ENCODE assay signal across 17 cellular contexts in the genomic region with DNA sequence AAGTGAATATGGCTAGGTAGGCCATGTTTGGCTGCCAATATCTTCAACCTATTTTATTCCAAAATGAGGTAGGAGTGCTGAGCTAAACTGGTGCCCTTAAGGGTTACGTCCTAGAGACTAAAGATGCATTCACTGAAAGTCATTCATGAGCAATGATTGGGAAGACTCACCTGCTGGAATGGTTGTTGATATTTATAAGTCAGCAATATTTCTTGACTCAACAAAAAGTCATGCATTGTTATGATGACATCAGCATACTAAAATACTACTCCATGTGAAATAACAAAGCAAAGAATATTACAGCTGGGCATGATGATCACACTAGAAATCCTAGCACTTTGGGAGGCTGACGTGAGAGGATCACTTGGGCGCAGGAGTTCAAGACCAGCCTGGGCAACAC. TPM values are rescaled to one million over a fixed set of nuclear protein-coding genes. Genes with fewer than 3 reads are reported as not detected.
A peak's percentile ranks its signal among the peaks of the same experiment; 100 is the strongest.
DNase-seq lines count a peak whose midpoint lies in the region; ATAC-seq, FAIRE-seq and TF ChIP-seq lines count a peak whose summit lies in the region.
"Had no signal": no experiment of that assay in that cellular context is flagged by ENCODE, and none has a peak within 500 bp of the region (broad histone marks: within the 10 kb centered on the region; RNA-seq: fewer than 3 reads in every experiment).

No MANE protein-coding gene starts in this region.

- TF ChIP-seq CTCF in K562 (IDR thresholded peaks at IDR 0.05 in 2 of 3, conservative IDR thresholded peaks at IDR 0.05 in 1 of 3; ENCODE audit: insufficient read depth in 2 of 3, low read depth in 1 of 3, low read length in 3 of 3) (no peak), esophagus muscularis mucosa (IDR thresholded peaks at IDR 0.05) (no peak)

- no peak overlapping the region for H3K27ac Mint-ChIP-seq in stimulated activated effector memory CD8-positive, alpha-beta T cell treated with anti-CD3 and anti-CD28 coated beads, Interleukin-12 subunit alpha, Interleukin-12 subunit beta, amount 100 ng/mL, for 72 hours

- no peaks in the 10 kb centered on the region for H3K9me1 ChIP-seq in K562 (ENCODE audit: control insufficient read depth, insufficient read depth, low read length)

- 88% methylated on average over 3 of the region's 3 CpGs for WGBS in K562 (ENCODE audit: insufficient coverage, low coverage, missing lambda C conversion rate)
- 94% methylated on average over 3 of the region's 3 CpGs for WGBS in esophagus muscularis mucosa

- H3K4me2 ChIP-seq in K562 (ENCODE audit: insufficient read depth, low read length), result no peak overlapping the region
- H3K4me2 ChIP-seq: SK-N-SH had no signal

- H3K36me3 Mint-ChIP-seq in stimulated activated effector memory CD8-positive, alpha-beta T cell treated with anti-CD3 and anti-CD28 coated beads, Interleukin-12 subunit alpha, Interleukin-12 subunit beta, amount 100 ng/mL, for 72 hours, result no peaks in the 10 kb centered on the region
- H3K36me3 Mint-ChIP-seq: CD4-positive, CD25-positive, alpha-beta regulatory T cell had no signal

- TF ChIP-seq EP300 in K562 (IDR thresholded peaks at IDR 0.05; ENCODE audit: low read length) (no peak), esophagus muscularis mucosa (IDR thresholded peaks at IDR 0.05) (no peak)

- no peak for TF ChIP-seq RAD21 in K562 (CRISPR knock-in tag; conservative IDR thresholded peaks at IDR 0.05 in 1 of 2, IDR thresholded peaks at IDR 0.05 in 1 of 2)

- H3K4me3 ChIP-seq in K562 (no peak overlapping the region), esophagus muscularis mucosa (no peak overlapping the region)
- H3K4me3 ChIP-seq: Peyer's patch had no signal

- peak; percentile 65 for DNase-seq in ELR (ENCODE audit: low read depth)
- peak; percentile 17 for DNase-seq in HPDE6-E6E7 (ENCODE audit: extremely low spot score)
- DNase-seq in K562 (ENCODE audit: extremely low read depth in 1 of 4, low spot score in 3 of 4), result no peak
- peak; percentile 42 for DNase-seq in myocyte (ENCODE audit: low read depth)
- no peak for DNase-seq in stimulated activated effector memory CD8-positive, alpha-beta T cell treated with anti-CD3 and anti-CD28 coated beads, Interleukin-12 subunit alpha, Interleukin-12 subunit beta, amount 100 ng/mL, for 72 hours (ENCODE audit: low spot score in 2 of 2)
- no peak for DNase-seq in mesenteric fat pad (ENCODE audit: low spot score)
- no peak for DNase-seq in esophagus muscularis mucosa (ENCODE audit: extremely low spot score)
- DNase-seq in left ventricle myocardium superior, result no peak
- DNase-seq: ACHN; Calu3; CD4-positive, CD25-positive, alpha-beta regulatory T cell; GOT3; Karpas-422; MM.1S; NCI-H510A treated with DMSO at 0.1 percent for 48 hours; Peyer's patch had no signal

- CTCF ChIA-PET in K562 (lab: Yijun Ruan, JAX; ENCODE audit: low intra/inter-chr PET ratio), result no interaction called here

- peaks cover 4 to 7% of the 10 kb centered on the region in 2 experiments for H3K4me1 ChIP-seq in K562 (replicated peaks in 1 of 2; ENCODE audit: control insufficient read depth in 2 of 2, insufficient read depth in 2 of 2, low read length in 2 of 2)
- H3K4me1 ChIP-seq in esophagus muscularis mucosa, result peaks cover 0 to 6% (median 2%) of the 10 kb centered on the region in 4 donors
- H3K4me1 ChIP-seq: Peyer's patch had no signal

- no peaks in the 10 kb centered on the region for H3K9me3 ChIP-seq in K562 (replicated peaks; ENCODE audit: control insufficient read depth, insufficient read depth, low read depth, low read length)
- H3K9me3 ChIP-seq in esophagus muscularis mucosa, result no peaks in the 10 kb centered on the region
- H3K9me3 ChIP-seq: Peyer's patch, SK-N-SH had no signal

- no peaks in the 10 kb centered on the region for H4K20me1 ChIP-seq in K562 (replicated peaks; ENCODE audit: control insufficient read depth, insufficient read depth, low read length)

- no peaks in the 10 kb centered on the region for H3K79me2 ChIP-seq in K562 (ENCODE audit: control insufficient read depth, insufficient read depth, low read length)

- TF ChIP-seq POLR2A in K562 (conservative IDR thresholded peaks at IDR 0.05), result no peak
- TF ChIP-seq POLR2A in esophagus muscularis mucosa (IDR thresholded peaks at IDR 0.05; ENCODE audit: low read depth), result no peak

- H2AFZ ChIP-seq in K562 (ENCODE audit: low read depth, low read length), result peak overlapping the region; percentile 87; the same call in 1 of the 2 replicates

- POLR2A ChIA-PET in K562 (lab: Yijun Ruan, JAX), result interaction anchor here (2.0 kb wide), 1 partner anchor 10 kb away, joined by 13 read pairs; no protein-coding TSS in a partner anchor

- no peak overlapping the region for H3K4me3 Mint-ChIP-seq in stimulated activated effector memory CD8-positive, alpha-beta T cell treated with anti-CD3 and anti-CD28 coated beads, Interleukin-12 subunit alpha, Interleukin-12 subunit beta, amount 100 ng/mL, for 72 hours
- H3K4me3 Mint-ChIP-seq: CD4-positive, CD25-positive, alpha-beta regulatory T cell had no signal

- no TSS peak for BruUV-seq in K562 (replicated peaks; lab: Mats Ljungman, UMichigan)

- H3K36me3 ChIP-seq in K562 (ENCODE audit: control insufficient read depth, insufficient read depth, low read length) (no peaks in the 10 kb centered on the region), esophagus muscularis mucosa (no peaks in the 10 kb centered on the region)
- H3K36me3 ChIP-seq: Peyer's patch had no signal

- FAIRE-seq in K562 (lab: Jason Lieb, UNC), result no peak

- H3K9me3 Mint-ChIP-seq in stimulated activated effector memory CD8-positive, alpha-beta T cell treated with anti-CD3 and anti-CD28 coated beads, Interleukin-12 subunit alpha, Interleukin-12 subunit beta, amount 100 ng/mL, for 72 hours, result no peaks in the 10 kb centered on the region

- H3K4me1 Mint-ChIP-seq in stimulated activated effector memory CD8-positive, alpha-beta T cell treated with anti-CD3 and anti-CD28 coated beads, Interleukin-12 subunit alpha, Interleukin-12 subunit beta, amount 100 ng/mL, for 72 hours, result no peaks in the 10 kb centered on the region
- H3K4me1 Mint-ChIP-seq: CD4-positive, CD25-positive, alpha-beta regulatory T cell had no signal

- intact Hi-C loops in K562 (cut with micrococcal nuclease) (no loop called here), esophagus muscularis mucosa (cut with DNase I) (no loop called here), left ventricle myocardium superior (cut with micrococcal nuclease) (no loop called here)

- no peak for ATAC-seq in K562
- no peak for ATAC-seq in stimulated activated effector memory CD8-positive, alpha-beta T cell treated with anti-CD3 and anti-CD28 coated beads, Interleukin-12 subunit alpha, Interleukin-12 subunit beta, amount 100 ng/mL, for 72 hours
- ATAC-seq in left ventricle myocardium superior, result no peak

- H3K9ac ChIP-seq in K562 (ENCODE audit: insufficient read depth in 1 of 2, low read depth in 2 of 2, low read length in 2 of 2), result no peak overlapping the region
- H3K9ac ChIP-seq: SK-N-SH had no signal

- H3K27me3 ChIP-seq in K562 (ENCODE audit: control insufficient read depth in 2 of 2, insufficient read depth in 2 of 2, low read length in 2 of 2) (no peaks in the 10 kb centered on the region), esophagus muscularis mucosa (no peaks in the 10 kb centered on the region)
- H3K27me3 ChIP-seq: Peyer's patch had no signal

- H3K27ac ChIP-seq in K562 (ENCODE audit: extremely low read depth, low read depth, low read length) (no peak overlapping the region), esophagus muscularis mucosa (replicated peaks in 1 of 4) (no peak overlapping the region)
- H3K27ac ChIP-seq: Peyer's patch had no signal

- in situ Hi-C loops in K562 (cut with MboI), result no loop called here

TF ChIP-seq in K562, 482 proteins besides CTCF, POLR2A, EP300 and RAD21 (continues in another document):
- TF ChIP-seq, protein P1, sequence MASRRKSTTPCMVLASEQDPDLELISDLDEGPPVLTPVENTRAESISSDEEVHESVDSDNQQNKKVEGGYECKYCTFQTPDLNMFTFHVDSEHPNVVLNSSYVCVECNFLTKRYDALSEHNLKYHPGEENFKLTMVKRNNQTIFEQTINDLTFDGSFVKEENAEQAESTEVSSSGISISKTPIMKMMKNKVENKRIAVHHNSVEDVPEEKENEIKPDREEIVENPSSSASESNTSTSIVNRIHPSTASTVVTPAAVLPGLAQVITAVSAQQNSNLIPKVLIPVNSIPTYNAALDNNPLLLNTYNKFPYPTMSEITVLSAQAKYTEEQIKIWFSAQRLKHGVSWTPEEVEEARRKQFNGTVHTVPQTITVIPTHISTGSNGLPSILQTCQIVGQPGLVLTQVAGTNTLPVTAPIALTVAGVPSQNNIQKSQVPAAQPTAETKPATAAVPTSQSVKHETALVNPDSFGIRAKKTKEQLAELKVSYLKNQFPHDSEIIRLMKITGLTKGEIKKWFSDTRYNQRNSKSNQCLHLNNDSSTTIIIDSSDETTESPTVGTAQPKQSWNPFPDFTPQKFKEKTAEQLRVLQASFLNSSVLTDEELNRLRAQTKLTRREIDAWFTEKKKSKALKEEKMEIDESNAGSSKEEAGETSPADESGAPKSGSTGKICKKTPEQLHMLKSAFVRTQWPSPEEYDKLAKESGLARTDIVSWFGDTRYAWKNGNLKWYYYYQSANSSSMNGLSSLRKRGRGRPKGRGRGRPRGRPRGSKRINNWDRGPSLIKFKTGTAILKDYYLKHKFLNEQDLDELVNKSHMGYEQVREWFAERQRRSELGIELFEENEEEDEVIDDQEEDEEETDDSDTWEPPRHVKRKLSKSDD (conservative IDR thresholded peaks at IDR 0.05; ENCODE audit: low read length), result no peak
- TF ChIP-seq ERF (CRISPR knock-in tag; IDR thresholded peaks at IDR 0.05), result no peak

RNA-seq across cellular contexts. Expression of a gene that starts 17.6 kb away (rescaled TPM):
- 74.3 and 181 TPM in 2 replicates for total RNA-seq in K562 (2011; cell fraction: chromatin; rRNA removed; ENCODE audit: low replicate concordance)
- 48.2 and 59.3 TPM in 2 replicates for total RNA-seq in K562 (2011; cell fraction: nucleolus; rRNA removed)
- 75.8 and 76.4 TPM in 2 replicates for total RNA-seq in K562 (2011; cell fraction: nucleoplasm; rRNA removed)
- total RNA-seq in K562 (2014; rRNA removed), result 61.1 and 75.3 TPM in 2 replicates
- 84.8 and 96.0 TPM in 2 replicates for total RNA-seq in K562 (2014; rRNA removed; fragmentation: Illumina TruSeq; extraction: Trizol)
- total RNA-seq in K562 (2015; rRNA removed; fragmentation: Illumina TruSeq; extraction: Trizol), result 82.3 and 89.0 TPM in 2 replicates
- 104 and 108 TPM in 2 replicates for total RNA-seq in K562 (2021)
- 91.5 and 110 TPM in 2 replicates for polyA plus RNA-seq in K562 (2011; rRNA removed)
- polyA plus RNA-seq in K562 (2011; cell fraction: cytosol; rRNA removed), result 68.3 and 73.2 TPM in 2 replicates
- 93.8 and 98.5 TPM in 2 replicates for polyA plus RNA-seq in K562 (2011; cell fraction: nucleus; rRNA removed)
- 48.9 and 59.8 TPM in 2 replicates for polyA plus RNA-seq in K562 (2012)
- 96.4 and 110 TPM in 2 replicates for polyA plus RNA-seq in K562 (2014; fragmentation: Illumina TruSeq; extraction: Trizol)
- 10 to 100 TPM; 21.9 to 31.8 TPM for polyA plus RNA-seq in K562 (2014; fragmentation: Nextera tagmentation; extraction: Ambion mirVana)
- polyA plus RNA-seq in K562 (2014; rRNA removed), result 72.4 and 72.8 TPM in 2 replicates
- polyA minus RNA-seq in K562 (2011; rRNA and poly(A)+ RNA removed), result 136 and 137 TPM in 2 replicates
- 54.4 and 71.0 TPM in 2 replicates for polyA minus RNA-seq in K562 (2011; cell fraction: cytosol; rRNA and poly(A)+ RNA removed)
- 37.6 and 61.4 TPM in 2 replicates for polyA minus RNA-seq in K562 (2011; cell fraction: nucleus; rRNA and poly(A)+ RNA removed)
- 31.0 and 32.5 TPM in 2 replicates for total RNA-seq in myocyte
- polyA plus RNA-seq in myocyte (2012), result 12.2 TPM
- 43.0 TPM for total RNA-seq in mesenteric fat pad
- 10 to 100 TPM; 28.4 to 32.8 (median 31.5) TPM for total RNA-seq in esophagus muscularis mucosa
- 24.3 TPM for total RNA-seq in left ventricle myocardium superior

Comparison
In these comparisons a context has a peak if more than half of its experiments do, and no peak if none do; other contexts are left out.
1. DNase-seq: peak in ELR (single experiment), HPDE6-E6E7 (single experiment) and myocyte (single experiment); none in K562 (0 of 4), stimulated activated effector memory CD8-positive, alpha-beta T cell treated with anti-CD3 and anti-CD28 coated beads, Interleukin-12 subunit alpha, Interleukin-12 subunit beta, amount 100 ng/mL, for 72 hours (0 of 2), mesenteric fat pad (single experiment), esophagus muscularis mucosa (single experiment) and left ventricle myocardium superior (single experiment).